9 cellular contexts compared by ENCODE assay signal in genomic region chr17:50660887-50661345, GRCh38. TPM values are rescaled to one million over a fixed set of nuclear protein-coding genes. Genes with fewer than 3 reads are reported as not detected.
A peak's percentile ranks its signal among the peaks of the same experiment; 100 is the strongest.
DNase-seq lines count a peak whose midpoint lies in the region; ATAC-seq, FAIRE-seq and TF ChIP-seq lines count a peak whose summit lies in the region.
"Had no signal": no experiment of that assay in that cellular context is flagged by ENCODE, and none has a peak within 500 bp of the region (broad histone marks: within the 10 kb centered on the region; RNA-seq: fewer than 3 reads in every experiment).

No MANE protein-coding gene starts in this region.

- intact Hi-C loops in Panc1 (cut with micrococcal nuclease; ENCODE audit: unreplicated experiment) (no loop called here), endothelial cell of umbilical vein (cut with micrococcal nuclease) (loop anchor here (1.0 kb wide), 2 partner anchors 7 to 22 kb away; no protein-coding TSS in a partner anchor)

- CTCF ChIA-PET in Panc1 (lab: Charles Lee) = interaction anchor here (0.6 to 1.5 kb wide), 5 partner anchors 22 to 44 kb away, joined by 4 to 8 read pairs (median 5); no protein-coding TSS in a partner anchor
- CTCF ChIA-PET in endothelial cell of umbilical vein (lab: Charles Lee) = interaction anchor here (0.6 to 3.9 kb wide), 11 partner anchors 10 to 399 kb away, joined by 4 to 29 read pairs (median 9); no protein-coding TSS in a partner anchor

- no peaks in the 10 kb centered on the region for H3K36me3 ChIP-seq in BLaER1 treated with 17β-estradiol and CSF1 and Interleukin-3, amounts not matched to agents 10 nM and 100 nM
- H3K36me3 ChIP-seq in Panc1 (ENCODE audit: control insufficient read depth, insufficient read depth, low read length) (no peaks in the 10 kb centered on the region), endothelial cell of umbilical vein (ENCODE audit: control insufficient read depth in 2 of 2, extremely low read depth in 1 of 2, insufficient read depth in 2 of 2, low read length in 2 of 2) (no peaks in the 10 kb centered on the region), osteoblast (ENCODE audit: insufficient read depth, low read length) (peaks cover 11% of the 10 kb centered on the region)

- peak overlapping the region in 9 of 11 experiments; percentile 54 to 91 (median 68); a peak in 16 of 22 replicates for H3K4me2 ChIP-seq in BLaER1 treated with 17β-estradiol and CSF1 and Interleukin-3, amounts not matched to agents 10 nM and 100 nM
- H3K4me2 ChIP-seq in endothelial cell of umbilical vein (ENCODE audit: insufficient read depth, low read length) = no peak overlapping the region
- peak overlapping the region; percentile 13 for H3K4me2 ChIP-seq in osteoblast (ENCODE audit: insufficient read depth, low read length)

- no peaks in the 10 kb centered on the region for H3K9me3 ChIP-seq in BLaER1 treated with 17β-estradiol and CSF1 and Interleukin-3, amounts not matched to agents 10 nM and 100 nM (replicated peaks in 1 of 11)
- no peaks in the 10 kb centered on the region for H3K9me3 ChIP-seq in Panc1 (ENCODE audit: control insufficient read depth, insufficient read depth, low read depth, low read length)
- no peaks in the 10 kb centered on the region for H3K9me3 ChIP-seq in endothelial cell of umbilical vein (replicated peaks; ENCODE audit: control insufficient read depth, insufficient read depth, low read length)
- H3K9me3 ChIP-seq in osteoblast (ENCODE audit: low read depth, low read length) = no peaks in the 10 kb centered on the region

- H3K79me2 ChIP-seq in endothelial cell of umbilical vein (ENCODE audit: control insufficient read depth, insufficient read depth, low read length) (no peaks in the 10 kb centered on the region), osteoblast (ENCODE audit: insufficient read depth, low read length) (no peaks in the 10 kb centered on the region)

- H2AFZ ChIP-seq in endothelial cell of umbilical vein (ENCODE audit: low read depth, low read length) = peak overlapping the region; percentile 44
- H2AFZ ChIP-seq in osteoblast (ENCODE audit: low read length) = peak overlapping the region; percentile 65

- no peak for TF ChIP-seq POLR2A in endothelial cell of umbilical vein (IDR thresholded peaks at IDR 0.05; ENCODE audit: low read depth, low read length)

- H3K4me1 ChIP-seq in BLaER1 treated with 17β-estradiol and CSF1 and Interleukin-3, amounts not matched to agents 10 nM and 100 nM = peaks cover 0 to 52% (median 29%) of the 10 kb centered on the region in 10 experiments; a peak in 17 of 20 replicates
- H3K4me1 ChIP-seq in Panc1 (ENCODE audit: control insufficient read depth, insufficient read depth, low read length) = peaks cover 59% of the 10 kb centered on the region
- H3K4me1 ChIP-seq in endothelial cell of umbilical vein (ENCODE audit: control insufficient read depth, extremely low read depth, insufficient read depth, low read length) = peaks cover 31% of the 10 kb centered on the region
- peaks cover 27% of the 10 kb centered on the region for H3K4me1 ChIP-seq in osteoblast (ENCODE audit: insufficient read depth, low read length)

- no peak overlapping the region for H3K4me3 ChIP-seq in BLaER1 treated with 17β-estradiol and CSF1 and Interleukin-3, amounts not matched to agents 10 nM and 100 nM
- no peak overlapping the region for H3K4me3 ChIP-seq in Panc1 (ENCODE audit: low read depth in 2 of 2, low read length in 2 of 2)
- H3K4me3 ChIP-seq in endothelial cell of umbilical vein (replicated peaks in 1 of 3; ENCODE audit: insufficient read depth in 1 of 3, low read depth in 1 of 3, low read length in 3 of 3) = no peak overlapping the region
- H3K4me3 ChIP-seq in osteoblast (ENCODE audit: insufficient read depth, low read length) = no peak overlapping the region

- no peak for TF ChIP-seq CTCF in Panc1 (IDR thresholded peaks at IDR 0.05)
- TF ChIP-seq CTCF in endothelial cell of umbilical vein (IDR thresholded peaks at IDR 0.05; ENCODE audit: extremely low read depth in 1 of 2, insufficient read depth in 1 of 2, low read depth in 1 of 2, low read length in 2 of 2) = no peak
- no peak for TF ChIP-seq CTCF in osteoblast (IDR thresholded peaks at IDR 0.05; ENCODE audit: extremely low read depth, low read depth, low read length)

- no peak for FAIRE-seq in endothelial cell of umbilical vein (lab: Jason Lieb, UNC)

- no peak for DNase-seq in Panc1 (ENCODE audit: low read depth, low spot score)
- peak; percentile 32 for DNase-seq in endothelial cell of umbilical vein (ENCODE audit: low read depth, low spot score)
- DNase-seq in osteoblast (ENCODE audit: insufficient read length, low spot score, missing footprints) = no peak
- DNase-seq in putamen (ENCODE audit: low spot score) = no peak
- DNase-seq in LoVo (ENCODE audit: low spot score) = no peak
- DNase-seq in NK-92 treated with Interleukin-12 subunit alpha and Interleukin-12 subunit beta, amount 100 ng/mL, for 24 hours (lab: John Stamatoyannopoulos, UW) = no peak
- no peak for DNase-seq in hypothalamus (lab: John Stamatoyannopoulos, UW)
- DNase-seq: stimulated activated naive CD4-positive, alpha-beta T cell treated with Interleukin-2 at 50 U/mL for 16 hours had no signal

- no peaks in the 10 kb centered on the region for H3K9me1 ChIP-seq in endothelial cell of umbilical vein (replicated peaks; ENCODE audit: control insufficient read depth, extremely low read depth, insufficient read depth, low read length)

- H3K27me3 ChIP-seq in BLaER1 treated with 17β-estradiol and CSF1 and Interleukin-3, amounts not matched to agents 10 nM and 100 nM = no peaks in the 10 kb centered on the region
- H3K27me3 ChIP-seq in Panc1 (ENCODE audit: control insufficient read depth, insufficient read depth, low read length) (no peaks in the 10 kb centered on the region), endothelial cell of umbilical vein (ENCODE audit: control insufficient read depth in 2 of 2, insufficient read depth in 2 of 2, low read length in 2 of 2) (no peaks in the 10 kb centered on the region), osteoblast (ENCODE audit: insufficient read depth, low read length) (no peaks in the 10 kb centered on the region)

- peak; percentile 6; the same call in 1 of the 2 replicates for ATAC-seq in Panc1

- no peaks in the 10 kb centered on the region; a peak in 1 of 22 replicates for H4K20me1 ChIP-seq in BLaER1 treated with 17β-estradiol and CSF1 and Interleukin-3, amounts not matched to agents 10 nM and 100 nM
- H4K20me1 ChIP-seq in endothelial cell of umbilical vein (replicated peaks; ENCODE audit: control insufficient read depth, extremely low read depth, insufficient read depth, low read length) (no peaks in the 10 kb centered on the region), osteoblast (ENCODE audit: insufficient read depth, low read length) (no peaks in the 10 kb centered on the region)

- dilution Hi-C loops in endothelial cell of umbilical vein (cut with MboI; ENCODE audit: extremely low pct_ligation_motif_present, low sequenced_read_pairs) = no loop called here

- POLR2A ChIA-PET in Panc1 (lab: Charles Lee) = interaction anchor here (0.5 to 1.4 kb wide), 4 partner anchors 24 to 288 kb away, joined by 3 to 17 read pairs (median 3); partner anchors contain the start of genes EME1 and MRPL27
- POLR2A ChIA-PET in endothelial cell of umbilical vein (lab: Charles Lee) = interaction anchor here (1.0 to 3.0 kb wide), 4 partner anchors 9 to 22 kb away, joined by 3 to 23 read pairs (median 4); no protein-coding TSS in a partner anchor

- in situ Hi-C loops in Panc1 (cut with HindIII; ENCODE audit: low pct_unique_long_range_greater_than_20kb, low sequenced_read_pairs) = no loop called here

- H3K27ac ChIP-seq in BLaER1 treated with 17β-estradiol and CSF1 and Interleukin-3, amounts not matched to agents 10 nM and 100 nM = peak overlapping the region in 10 of 11 experiments; percentile 11 to 81 (median 70); a peak in 19 of 22 replicates
- H3K27ac ChIP-seq in Panc1 (ENCODE audit: low read length) = peak overlapping the region; percentile 85
- peak overlapping the region; percentile 90 for H3K27ac ChIP-seq in endothelial cell of umbilical vein (ENCODE audit: insufficient read depth, low read depth, low read length)
- peak overlapping the region; percentile 62 for H3K27ac ChIP-seq in osteoblast (ENCODE audit: low read depth, low read length)

- H3K9ac ChIP-seq in BLaER1 treated with 17β-estradiol and CSF1 and Interleukin-3, amounts not matched to agents 10 nM and 100 nM = peak overlapping the region in 9 of 11 experiments; percentile 9 to 61 (median 37); a peak in 11 of 22 replicates
- no peak overlapping the region for H3K9ac ChIP-seq in endothelial cell of umbilical vein (replicated peaks; ENCODE audit: extremely low read depth, insufficient read depth, low read length)

- BruUV-seq in Panc1 (replicated peaks; lab: Mats Ljungman, UMichigan) (no TSS peak), endothelial cell of umbilical vein (replicated peaks; lab: Mats Ljungman, UMichigan) (no TSS peak)

RNA-seq across cellular contexts. Expression of gene ABCC3, which starts 26.2 kb away (rescaled TPM):
- total RNA-seq in Panc1 (2021; ENCODE audit: unreplicated experiment) (128 TPM), endothelial cell of umbilical vein (1.1 and 2.1 TPM in 2 replicates), osteoblast (12.4 and 28.6 TPM in 2 replicates)
- 188 TPM for polyA plus RNA-seq in Panc1 (2012; ENCODE audit: insufficient read length)
- 2.6 and 4.2 TPM in 2 replicates for polyA plus RNA-seq in endothelial cell of umbilical vein
- 1.9 and 2.1 TPM in 2 replicates for polyA plus RNA-seq in endothelial cell of umbilical vein (2011; cell fraction: cytosol; rRNA removed)
- 9.6 and 18.4 TPM in 2 replicates for polyA plus RNA-seq in endothelial cell of umbilical vein (2011; cell fraction: nucleus; rRNA removed)
- polyA plus RNA-seq in endothelial cell of umbilical vein (2012) = 1.4 and 1.7 TPM in 2 replicates
- polyA minus RNA-seq in endothelial cell of umbilical vein = 4.1 and 4.5 TPM in 2 replicates
- 19.9 TPM for polyA minus RNA-seq in endothelial cell of umbilical vein (2011; cell fraction: cytosol; rRNA and poly(A)+ RNA removed)
- polyA minus RNA-seq in endothelial cell of umbilical vein (2011; cell fraction: nucleus; rRNA and poly(A)+ RNA removed) = 3.0 and 5.5 TPM in 2 replicates

RNA-seq across cellular contexts. Expression of gene ANKRD40, which starts 46.8 kb away (rescaled TPM):
- total RNA-seq in Panc1 (2021; ENCODE audit: unreplicated experiment) (57.2 TPM), endothelial cell of umbilical vein (55.0 and 56.0 TPM in 2 replicates), osteoblast (41.5 and 42.7 TPM in 2 replicates)
- 28.2 TPM for polyA plus RNA-seq in Panc1 (2012; ENCODE audit: insufficient read length)
- 24.3 and 24.5 TPM in 2 replicates for polyA plus RNA-seq in endothelial cell of umbilical vein
- polyA plus RNA-seq in endothelial cell of umbilical vein (2011; cell fraction: cytosol; rRNA removed) = 30.6 and 30.7 TPM in 2 replicates
- 30.4 and 39.3 TPM in 2 replicates for polyA plus RNA-seq in endothelial cell of umbilical vein (2011; cell fraction: nucleus; rRNA removed)
- polyA plus RNA-seq in endothelial cell of umbilical vein (2012) = 21.8 and 30.3 TPM in 2 replicates
- 26.8 and 27.1 TPM in 2 replicates for polyA minus RNA-seq in endothelial cell of umbilical vein
- polyA minus RNA-seq in endothelial cell of umbilical vein (2011; cell fraction: cytosol; rRNA and poly(A)+ RNA removed) = 19.5 TPM
- polyA minus RNA-seq in endothelial cell of umbilical vein (2011; cell fraction: nucleus; rRNA and poly(A)+ RNA removed) = 11.1 and 20.3 TPM in 2 replicates

RNA-seq across cellular contexts. Expression of gene LUC7L3, which starts 58.5 kb away (rescaled TPM):
- total RNA-seq in Panc1 (2021; ENCODE audit: unreplicated experiment) = 136 TPM
- 97.6 TPM for polyA plus RNA-seq in Panc1 (2012; ENCODE audit: insufficient read length)
- 111 and 113 TPM in 2 replicates for total RNA-seq in endothelial cell of umbilical vein
- polyA plus RNA-seq in endothelial cell of umbilical vein = 42.3 and 70.9 TPM in 2 replicates
- polyA plus RNA-seq in endothelial cell of umbilical vein (2011; cell fraction: cytosol; rRNA removed) = 43.6 and 47.2 TPM in 2 replicates
- polyA plus RNA-seq in endothelial cell of umbilical vein (2011; cell fraction: nucleus; rRNA removed) = 299 and 437 TPM in 2 replicates
- polyA plus RNA-seq in endothelial cell of umbilical vein (2012) = 108 and 113 TPM in 2 replicates
- polyA minus RNA-seq in endothelial cell of umbilical vein = 43.9 and 55.7 TPM in 2 replicates
- 12.1 TPM for polyA minus RNA-seq in endothelial cell of umbilical vein (2011; cell fraction: cytosol; rRNA and poly(A)+ RNA removed)
- polyA minus RNA-seq in endothelial cell of umbilical vein (2011; cell fraction: nucleus; rRNA and poly(A)+ RNA removed) = 95.7 and 120 TPM in 2 replicates
- total RNA-seq in osteoblast = 25.6 and 34.7 TPM in 2 replicates
